ENCODE assay signal across 8 cellular contexts in the genomic region with DNA sequence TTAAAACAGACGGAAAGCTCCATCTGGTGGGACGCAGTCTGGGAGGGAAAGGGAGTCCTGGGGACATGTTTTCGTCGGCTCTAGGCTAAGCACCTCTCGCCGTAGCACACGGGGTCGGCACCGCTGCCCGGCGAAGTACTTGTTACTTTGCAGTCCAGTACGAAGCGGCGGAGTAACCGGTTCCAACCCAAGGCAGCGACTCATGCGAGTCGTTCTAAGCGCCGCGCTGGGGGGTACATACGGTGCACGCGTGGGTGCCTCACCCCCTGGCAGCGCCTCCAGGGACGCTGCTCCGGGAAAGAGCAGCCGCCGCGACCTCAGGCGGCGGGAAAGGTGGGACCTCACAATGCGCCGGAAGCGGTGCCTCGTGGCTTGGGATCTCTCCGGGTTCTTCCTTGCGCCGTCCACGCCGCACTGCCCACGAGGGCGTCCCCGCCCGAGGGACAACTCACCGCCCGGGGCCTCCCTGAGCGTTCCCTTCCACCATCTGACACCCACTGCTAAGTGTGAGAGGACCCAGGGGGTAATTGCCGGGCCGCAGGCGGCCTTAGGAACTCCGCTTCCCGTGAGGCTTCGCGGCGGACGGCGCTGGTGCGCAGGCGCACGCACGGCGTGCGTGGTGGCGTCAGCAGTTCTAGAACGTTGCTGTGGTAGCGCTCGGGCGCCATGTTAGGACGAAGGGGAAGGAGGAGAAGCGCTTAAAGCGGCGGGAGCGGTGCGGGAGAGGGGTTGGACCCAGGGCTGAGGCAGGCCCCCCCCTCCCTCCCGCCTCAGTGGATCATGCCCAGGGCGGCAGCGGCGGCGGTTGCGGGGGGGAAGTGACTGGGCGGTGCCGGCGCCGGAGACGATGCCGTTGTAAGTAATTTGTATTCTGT. TPM values are rescaled to one million over a fixed set of nuclear protein-coding genes. Genes with fewer than 3 reads are reported as not detected.
DNase-seq lines count a peak whose midpoint lies in the region; ATAC-seq, FAIRE-seq and TF ChIP-seq lines count a peak whose summit lies in the region.

A gene (plus strand): TSS at position 637 of the 875 bp plus-strand sequence. CDS start 211 bp downstream, at position 848.

- peak within 1 kb of the TSS; percentile 93 for H3K4me2 ChIP-seq in OCI-LY3 (ENCODE audit: low read length)

- H2AFZ ChIP-seq in OCI-LY3 (ENCODE audit: low read depth, low read length), result peak within 1 kb of the TSS; percentile 85

- no peaks in the 10 kb centered on the region for H3K27me3 ChIP-seq in OCI-LY3 (ENCODE audit: low read depth, low read length)
- H3K27me3 ChIP-seq in mononuclear cell (ENCODE audit: insufficient read depth, low read length), result no peaks in the 10 kb centered on the region

- FAIRE-seq in D721Med (lab: Jason Lieb, UNC), result no peak

- peaks cover 10% of the 10 kb centered on the region for H3K36me3 ChIP-seq in OCI-LY3 (replicated peaks; ENCODE audit: low read depth, low read length)

- H3K27ac ChIP-seq in OCI-LY3 (ENCODE audit: low read length), result peak within 1 kb of the TSS; percentile 72

- no peaks in the 10 kb centered on the region for H3K9me3 ChIP-seq in OCI-LY3 (ENCODE audit: insufficient read depth, low read length)
- H3K9me3 ChIP-seq in mononuclear cell (ENCODE audit: low read depth, low read length), result no peaks in the 10 kb centered on the region

- peaks cover 23% of the 10 kb centered on the region for H3K4me1 ChIP-seq in OCI-LY3 (ENCODE audit: low read length)
- H3K4me1 ChIP-seq in mononuclear cell (ENCODE audit: insufficient read depth, low read length), result peaks cover 54% of the 10 kb centered on the region

- H4K20me1 ChIP-seq in OCI-LY3 (ENCODE audit: insufficient read depth, low read length), result peaks cover 42% of the 10 kb centered on the region

- peak within 1 kb of the TSS; percentile 94 for H3K4me3 ChIP-seq in OCI-LY3 (ENCODE audit: low read length)
- peak within 1 kb of the TSS; percentile 98 for H3K4me3 ChIP-seq in mononuclear cell (ENCODE audit: low read length)

- H3K79me2 ChIP-seq in OCI-LY3 (ENCODE audit: low read length), result peaks cover 62% of the 10 kb centered on the region

- ATAC-seq in GM21515 (IDR thresholded peaks at IDR 0.05; ENCODE audit: unreplicated experiment), result peak; percentile 86

- DNase-seq in D721Med (ENCODE audit: insufficient read length, low spot score), result peak; percentile 87
- DNase-seq in HuH-7 (ENCODE audit: low spot score), result peak; percentile 81
- DNase-seq in activated T-cell treated with anti-CD3 and anti-CD28 coated beads for 1 hour (ENCODE audit: low read depth), result peak; percentile 92
- DNase-seq in epidermal melanocyte (ENCODE audit: insufficient read length, low spot score), result peak; percentile 93
- DNase-seq in stimulated activated CD8-positive, alpha-beta memory T cell treated with anti-CD3 and anti-CD28 coated beads, Interleukin-4, amount 100 ng/mL, for 1 hour (ENCODE audit: low read depth in 2 of 2, low spot score in 1 of 2), result peak; percentile 87 to 90

- TF ChIP-seq CTCF in D721Med (IDR thresholded peaks at IDR 0.05; ENCODE audit: insufficient read depth, missing control alignments), result no peak
- TF ChIP-seq CTCF in OCI-LY3 (IDR thresholded peaks at IDR 0.05; ENCODE audit: low read depth, low read length), result peak; percentile 10; the same call in 1 of the 2 replicates

- peak within 1 kb of the TSS; percentile 89 for H3K9ac ChIP-seq in OCI-LY3 (ENCODE audit: low read length)

RNA-seq across cellular contexts. Expression of the gene that starts here (rescaled TPM):
- 168 TPM for total RNA-seq in mononuclear cell

Comparison
In these comparisons a context has a peak if more than half of its experiments do, and no peak if none do; other contexts are left out.
1. Peak in every context shown above with its lines: DNase-seq, ATAC-seq, H3K4me3 ChIP-seq and H3K27ac ChIP-seq.